1 cellular context compared by ENCODE assay signal in genomic region chr13:21691928-21692327, GRCh38.
TF ChIP-seq lines count a peak whose summit lies in the region.

No MANE protein-coding gene starts in this region.

TF ChIP-seq in GM23338, 12 proteins besides CTCF, POLR2A, EP300 and RAD21 (continued from another document):
- TF ChIP-seq, protein P1, sequence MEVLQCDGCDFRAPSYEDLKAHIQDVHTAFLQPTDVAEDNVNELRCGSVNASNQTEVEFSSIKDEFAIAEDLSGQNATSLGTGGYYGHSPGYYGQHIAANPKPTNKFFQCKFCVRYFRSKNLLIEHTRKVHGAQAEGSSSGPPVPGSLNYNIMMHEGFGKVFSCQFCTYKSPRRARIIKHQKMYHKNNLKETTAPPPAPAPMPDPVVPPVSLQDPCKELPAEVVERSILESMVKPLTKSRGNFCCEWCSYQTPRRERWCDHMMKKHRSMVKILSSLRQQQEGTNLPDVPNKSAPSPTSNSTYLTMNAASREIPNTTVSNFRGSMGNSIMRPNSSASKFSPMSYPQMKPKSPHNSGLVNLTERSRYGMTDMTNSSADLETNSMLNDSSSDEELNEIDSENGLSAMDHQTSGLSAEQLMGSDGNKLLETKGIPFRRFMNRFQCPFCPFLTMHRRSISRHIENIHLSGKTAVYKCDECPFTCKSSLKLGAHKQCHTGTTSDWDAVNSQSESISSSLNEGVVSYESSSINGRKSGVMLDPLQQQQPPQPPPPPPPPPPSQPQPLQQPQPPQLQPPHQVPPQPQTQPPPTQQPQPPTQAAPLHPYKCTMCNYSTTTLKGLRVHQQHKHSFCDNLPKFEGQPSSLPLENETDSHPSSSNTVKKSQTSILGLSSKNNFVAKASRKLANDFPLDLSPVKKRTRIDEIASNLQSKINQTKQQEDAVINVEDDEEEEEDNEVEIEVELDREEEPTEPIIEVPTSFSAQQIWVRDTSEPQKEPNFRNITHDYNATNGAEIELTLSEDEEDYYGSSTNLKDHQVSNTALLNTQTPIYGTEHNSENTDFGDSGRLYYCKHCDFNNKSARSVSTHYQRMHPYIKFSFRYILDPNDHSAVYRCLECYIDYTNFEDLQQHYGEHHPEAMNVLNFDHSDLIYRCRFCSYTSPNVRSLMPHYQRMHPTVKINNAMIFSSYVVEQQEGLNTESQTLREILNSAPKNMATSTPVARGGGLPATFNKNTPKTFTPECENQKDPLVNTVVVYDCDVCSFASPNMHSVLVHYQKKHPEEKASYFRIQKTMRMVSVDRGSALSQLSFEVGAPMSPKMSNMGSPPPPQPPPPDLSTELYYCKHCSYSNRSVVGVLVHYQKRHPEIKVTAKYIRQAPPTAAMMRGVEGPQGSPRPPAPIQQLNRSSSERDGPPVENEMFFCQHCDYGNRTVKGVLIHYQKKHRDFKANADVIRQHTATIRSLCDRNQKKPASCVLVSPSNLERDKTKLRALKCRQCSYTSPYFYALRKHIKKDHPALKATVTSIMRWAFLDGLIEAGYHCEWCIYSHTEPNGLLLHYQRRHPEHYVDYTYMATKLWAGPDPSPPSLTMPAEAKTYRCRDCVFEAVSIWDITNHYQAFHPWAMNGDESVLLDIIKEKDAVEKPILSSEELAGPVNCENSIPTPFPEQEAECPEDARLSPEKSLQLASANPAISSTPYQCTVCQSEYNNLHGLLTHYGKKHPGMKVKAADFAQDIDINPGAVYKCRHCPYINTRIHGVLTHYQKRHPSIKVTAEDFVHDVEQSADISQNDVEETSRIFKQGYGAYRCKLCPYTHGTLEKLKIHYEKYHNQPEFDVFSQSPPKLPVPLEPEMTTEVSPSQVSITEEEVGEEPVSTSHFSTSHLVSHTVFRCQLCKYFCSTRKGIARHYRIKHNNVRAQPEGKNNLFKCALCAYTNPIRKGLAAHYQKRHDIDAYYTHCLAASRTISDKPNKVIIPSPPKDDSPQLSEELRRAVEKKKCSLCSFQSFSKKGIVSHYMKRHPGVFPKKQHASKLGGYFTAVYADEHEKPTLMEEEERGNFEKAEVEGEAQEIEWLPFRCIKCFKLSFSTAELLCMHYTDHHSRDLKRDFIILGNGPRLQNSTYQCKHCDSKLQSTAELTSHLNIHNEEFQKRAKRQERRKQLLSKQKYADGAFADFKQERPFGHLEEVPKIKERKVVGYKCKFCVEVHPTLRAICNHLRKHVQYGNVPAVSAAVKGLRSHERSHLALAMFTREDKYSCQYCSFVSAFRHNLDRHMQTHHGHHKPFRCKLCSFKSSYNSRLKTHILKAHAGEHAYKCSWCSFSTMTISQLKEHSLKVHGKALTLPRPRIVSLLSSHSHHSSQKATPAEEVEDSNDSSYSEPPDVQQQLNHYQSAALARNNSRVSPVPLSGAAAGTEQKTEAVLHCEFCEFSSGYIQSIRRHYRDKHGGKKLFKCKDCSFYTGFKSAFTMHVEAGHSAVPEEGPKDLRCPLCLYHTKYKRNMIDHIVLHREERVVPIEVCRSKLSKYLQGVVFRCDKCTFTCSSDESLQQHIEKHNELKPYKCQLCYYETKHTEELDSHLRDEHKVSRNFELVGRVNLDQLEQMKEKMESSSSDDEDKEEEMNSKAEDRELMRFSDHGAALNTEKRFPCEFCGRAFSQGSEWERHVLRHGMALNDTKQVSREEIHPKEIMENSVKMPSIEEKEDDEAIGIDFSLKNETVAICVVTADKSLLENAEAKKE (CRISPR knock-in tag; IDR thresholded peaks at IDR 0.05) = no peak
- TF ChIP-seq NANOG (IDR thresholded peaks at IDR 0.05; ENCODE audit: borderline replicate concordance) (no peak), STAT1 (IDR thresholded peaks at IDR 0.05; ENCODE audit: unreplicated experiment) (no peak), EZH2phosphoT487 (IDR thresholded peaks at IDR 0.05; ENCODE audit: unreplicated experiment) (no peak), REST (IDR thresholded peaks at IDR 0.05; ENCODE audit: unreplicated experiment) (no peak), JUNB (IDR thresholded peaks at IDR 0.05; ENCODE audit: unreplicated experiment) (no peak)
